In the genomic region with DNA sequence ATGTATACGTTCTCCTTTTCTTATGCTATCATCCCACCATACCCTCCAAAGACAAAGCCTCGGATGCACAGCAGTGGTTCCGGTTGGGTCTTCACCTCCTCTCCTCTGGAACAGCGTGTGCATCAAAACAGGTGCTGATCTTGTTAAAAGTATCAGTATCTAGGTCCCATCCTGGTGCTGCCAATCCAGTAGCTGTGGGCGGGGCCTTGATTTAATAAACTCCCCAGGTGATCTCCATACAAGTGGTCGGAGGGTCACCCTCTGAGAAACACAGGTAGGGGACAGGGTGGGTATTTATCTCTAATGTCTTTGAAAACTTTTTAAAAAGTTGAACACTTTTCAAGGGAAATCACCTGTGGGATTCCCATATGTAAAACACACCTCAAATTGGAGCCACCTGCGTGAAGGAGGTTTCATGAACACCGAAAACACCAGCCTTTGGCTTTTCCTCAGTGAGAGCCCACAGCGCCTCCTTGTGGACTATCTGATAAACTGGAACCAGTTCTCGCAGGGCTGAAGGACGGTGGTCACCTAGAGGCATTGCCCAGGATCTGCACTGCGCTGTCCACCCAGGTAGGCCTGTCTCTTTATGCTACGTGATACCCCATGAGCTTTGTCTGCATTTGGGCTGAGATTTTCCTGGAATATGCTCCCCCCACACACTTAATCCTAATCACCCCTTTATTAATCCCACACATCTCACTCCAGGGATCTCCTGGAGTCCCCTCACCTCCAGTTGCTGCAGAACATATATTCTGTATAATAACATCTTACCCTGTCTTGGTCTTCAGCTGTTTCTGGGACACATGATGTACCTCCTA, we compare ENCODE assay signal across 9 cellular contexts.
DNase-seq lines count a peak whose midpoint lies in the region; ATAC-seq, FAIRE-seq and TF ChIP-seq lines count a peak whose summit lies in the region.
"Had no signal": no experiment of that assay in that cellular context is flagged by ENCODE, and none has a peak within 500 bp of the region (broad histone marks: within the 10 kb centered on the region; RNA-seq: fewer than 3 reads in every experiment).

No MANE protein-coding gene starts in this region.

- no peak overlapping the region for H3K9ac ChIP-seq in smooth muscle cell (ENCODE audit: low read depth)

- CTCF ChIA-PET in activated CD4-positive, alpha-beta memory T cell treated with anti-CD3 and anti-CD28 coated beads, Interleukin-2, amount 10 ng/mL, durations not matched to agents 7 days and 5 days (lab: Charles Lee) = interaction anchor here (0.8 to 1.8 kb wide), 4 partner anchors 9 to 69 kb away, joined by 5 to 8 read pairs (median 6); no protein-coding TSS in a partner anchor

- no peaks in the 10 kb centered on the region for H3F3A ChIP-seq in smooth muscle cell (ENCODE audit: low read depth)

- H3K9me3 ChIP-seq in left ventricle myocardium inferior (replicated peaks) (no peaks in the 10 kb centered on the region), smooth muscle cell (replicated peaks; ENCODE audit: low read depth) (no peaks in the 10 kb centered on the region)

- no peak overlapping the region for H3K4me2 ChIP-seq in smooth muscle cell

- intact Hi-C loops in left ventricle myocardium inferior (cut with micrococcal nuclease) = no loop called here

- no peak for ATAC-seq in GM19397 (IDR thresholded peaks at IDR 0.05; ENCODE audit: unreplicated experiment)

- WGBS in smooth muscle cell (ENCODE audit: low lambda C conversion rate) = 48% methylated on average over 13 of the region's 13 CpGs

- H4K20me1 ChIP-seq in smooth muscle cell (ENCODE audit: low read depth) = no peaks in the 10 kb centered on the region

- H3K27ac Mint-ChIP-seq in activated CD4-positive, alpha-beta memory T cell treated with anti-CD3 and anti-CD28 coated beads, Interleukin-2, amount 10 ng/mL, durations not matched to agents 7 days and 5 days = no peak overlapping the region

- no peaks in the 10 kb centered on the region for H3K9me3 Mint-ChIP-seq in activated CD4-positive, alpha-beta memory T cell treated with anti-CD3 and anti-CD28 coated beads, Interleukin-2, amount 10 ng/mL, durations not matched to agents 7 days and 5 days

- no peaks in the 10 kb centered on the region for H3K36me3 Mint-ChIP-seq in activated CD4-positive, alpha-beta memory T cell treated with anti-CD3 and anti-CD28 coated beads, Interleukin-2, amount 10 ng/mL, durations not matched to agents 7 days and 5 days (ENCODE audit: low read depth)

- H3K79me2 ChIP-seq in smooth muscle cell (ENCODE audit: low read depth) = no peaks in the 10 kb centered on the region

- POLR2A ChIA-PET in activated CD4-positive, alpha-beta memory T cell treated with anti-CD3 and anti-CD28 coated beads, Interleukin-2, amount 10 ng/mL, durations not matched to agents 7 days and 5 days (lab: Charles Lee) = no interaction called here

- no peak overlapping the region for H3K4me3 ChIP-seq in left ventricle myocardium inferior
- H3K4me3 ChIP-seq in smooth muscle cell = no peak overlapping the region

- DNase-seq in activated CD4-positive, alpha-beta T cell treated with anti-CD3 and anti-CD28 coated beads for 48 hours = peak; percentile 66
- no peak for DNase-seq in activated CD4-positive, alpha-beta T cell treated with anti-CD3 and anti-CD28 coated beads for 1 hour
- DNase-seq in H54 (ENCODE audit: insufficient read length, low spot score) (peak; percentile 83), NCI-H128 (lab: John Stamatoyannopoulos, UW; ENCODE audit: unreplicated experiment) (peak; percentile 6), left ventricle myocardium inferior (no peak), smooth muscle cell (lab: John Stamatoyannopoulos, UW; ENCODE audit: unreplicated experiment) (no peak)
- DNase-seq in activated CD4-positive, alpha-beta memory T cell treated with anti-CD3 and anti-CD28 coated beads, Interleukin-2, amount 10 ng/mL, durations not matched to agents 7 days and 5 days = peak; percentile 43

- peaks cover 89% of the 10 kb centered on the region for H3K36me3 ChIP-seq in left ventricle myocardium inferior
- H3K36me3 ChIP-seq in smooth muscle cell (ENCODE audit: low read depth) = no peaks in the 10 kb centered on the region

- H3K4me3 Mint-ChIP-seq in activated CD4-positive, alpha-beta memory T cell treated with anti-CD3 and anti-CD28 coated beads, Interleukin-2, amount 10 ng/mL, durations not matched to agents 7 days and 5 days = no peak overlapping the region

- H3K27me3 ChIP-seq in left ventricle myocardium inferior (ENCODE audit: low read depth) (peaks cover 7% of the 10 kb centered on the region), smooth muscle cell (ENCODE audit: low read depth) (no peaks in the 10 kb centered on the region)

- TF ChIP-seq CTCF in left ventricle myocardium inferior (IDR thresholded peaks at IDR 0.05; ENCODE audit: borderline replicate concordance) (peak; percentile 63), smooth muscle cell (IDR thresholded peaks at IDR 0.05; ENCODE audit: borderline replicate concordance, insufficient read depth, poor library complexity, severe bottlenecking) (peak; percentile 81)

- H3K27ac ChIP-seq in left ventricle myocardium inferior (replicated peaks) (no peak overlapping the region), smooth muscle cell (ENCODE audit: low read depth) (no peak overlapping the region)

- peaks cover 6% of the 10 kb centered on the region for H3K4me1 Mint-ChIP-seq in activated CD4-positive, alpha-beta memory T cell treated with anti-CD3 and anti-CD28 coated beads, Interleukin-2, amount 10 ng/mL, durations not matched to agents 7 days and 5 days

- H3K27me3 Mint-ChIP-seq in activated CD4-positive, alpha-beta memory T cell treated with anti-CD3 and anti-CD28 coated beads, Interleukin-2, amount 10 ng/mL, durations not matched to agents 7 days and 5 days = peaks cover 20% of the 10 kb centered on the region

- TF ChIP-seq POLR2A in H54 (IDR thresholded peaks at IDR 0.05; ENCODE audit: low read depth, low read length) = no peak

- peak; percentile 91 for FAIRE-seq in H54 (lab: Jason Lieb, UNC)
- FAIRE-seq: colon had no signal

- H3K4me1 ChIP-seq in left ventricle myocardium inferior (no peaks in the 10 kb centered on the region), smooth muscle cell (ENCODE audit: low read depth) (no peaks in the 10 kb centered on the region)

- no peak overlapping the region for H2AFZ ChIP-seq in smooth muscle cell (ENCODE audit: low read depth)

Comparison
In these comparisons a context has a peak if more than half of its experiments do, and no peak if none do; other contexts are left out.
1. DNase-seq: peak in activated CD4-positive, alpha-beta T cell treated with anti-CD3 and anti-CD28 coated beads for 48 hours (single experiment), H54 (single experiment), NCI-H128 (single experiment) and activated CD4-positive, alpha-beta memory T cell treated with anti-CD3 and anti-CD28 coated beads, Interleukin-2, amount 10 ng/mL, durations not matched to agents 7 days and 5 days (single experiment); none in activated CD4-positive, alpha-beta T cell treated with anti-CD3 and anti-CD28 coated beads for 1 hour (single experiment), left ventricle myocardium inferior (single experiment) and smooth muscle cell (single experiment).